In the genomic region with DNA sequence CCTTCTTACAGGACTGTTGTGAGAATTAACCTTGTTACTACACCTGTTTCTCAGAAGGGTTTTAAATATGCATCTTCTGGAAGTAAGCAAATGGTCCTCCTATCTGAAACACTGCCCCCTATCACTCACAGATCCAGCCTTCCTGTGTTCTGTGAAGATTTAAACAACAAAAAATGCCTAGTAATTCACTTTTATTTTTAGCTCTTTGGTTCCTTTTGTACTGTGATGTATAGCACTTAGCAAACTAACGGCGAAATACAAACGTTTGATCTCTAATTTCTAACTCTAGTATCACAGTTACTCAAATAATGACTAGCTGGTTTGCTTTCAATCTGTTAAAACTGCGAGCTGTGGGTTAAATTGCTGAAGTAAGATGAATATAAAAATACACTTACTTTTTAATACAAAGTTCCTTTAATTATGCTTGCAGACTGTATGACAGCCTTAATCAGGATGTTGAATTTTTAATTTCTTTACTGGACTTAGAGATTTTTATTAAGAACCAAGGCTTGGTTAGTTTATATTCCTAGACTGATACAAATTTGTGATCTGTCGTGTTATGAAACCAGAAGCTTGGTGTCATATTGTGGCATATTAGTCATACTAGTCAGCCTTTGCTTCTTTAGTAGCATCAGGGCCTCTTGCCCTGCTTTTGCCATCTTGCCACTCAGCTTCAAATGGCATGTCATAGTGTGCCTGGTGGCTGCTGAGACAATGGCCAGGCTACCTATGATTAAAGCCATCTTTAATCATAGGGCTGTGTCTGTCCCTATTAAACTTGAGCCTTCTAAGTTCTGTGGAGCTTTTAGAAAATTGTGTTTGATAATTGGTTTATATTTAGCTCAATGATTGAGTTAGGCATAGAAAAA, we compare ENCODE assay signal across 8 cellular contexts. TPM values are rescaled to one million over a fixed set of nuclear protein-coding genes. Genes with fewer than 3 reads are reported as not detected.
DNase-seq lines count a peak whose midpoint lies in the region; ATAC-seq and TF ChIP-seq lines count a peak whose summit lies in the region.

No MANE protein-coding gene starts in this region.

- peak; percentile 71 for TF ChIP-seq CTCF in Loucy (conservative IDR thresholded peaks at IDR 0.05; ENCODE audit: low read length)

- H3K9me3 Mint-ChIP-seq in CD4-positive, alpha-beta memory T cell, result no peaks in the 10 kb centered on the region
- no peaks in the 10 kb centered on the region for H3K9me3 Mint-ChIP-seq in activated naive CD8-positive, alpha-beta T cell treated with anti-CD3 and anti-CD28 coated beads, Interleukin-2, amount 10 ng/mL, durations not matched to agents 7 days and 5 days

- H2AFZ ChIP-seq in Loucy (ENCODE audit: low read length) (no peak overlapping the region), mesenchymal stem cell (ENCODE audit: low read depth, low read length) (no peak overlapping the region)

- intact Hi-C loops in CD4-positive, alpha-beta memory T cell (cut with micrococcal nuclease), result loop anchor here (1.0 kb wide), 1 partner anchor 8 kb away; no protein-coding TSS in a partner anchor

- peak overlapping the region in 6 of 8 donors; percentile 21 to 80 (median 56) for H3K4me3 Mint-ChIP-seq in CD4-positive, alpha-beta memory T cell
- peak overlapping the region; percentile 67 for H3K4me3 Mint-ChIP-seq in activated naive CD8-positive, alpha-beta T cell treated with anti-CD3 and anti-CD28 coated beads, Interleukin-2, amount 10 ng/mL, durations not matched to agents 7 days and 5 days

- no peak overlapping the region for H2BK120ac ChIP-seq in mesenchymal stem cell (ENCODE audit: low read depth, low read length)

- H2BK12ac ChIP-seq in mesenchymal stem cell (ENCODE audit: low read length in 2 of 2), result no peak overlapping the region

- H3K14ac ChIP-seq in mesenchymal stem cell (ENCODE audit: low read length in 2 of 2), result no peak overlapping the region

- H3K18ac ChIP-seq in mesenchymal stem cell (ENCODE audit: low read depth in 1 of 2, low read length in 2 of 2), result no peak overlapping the region

- H3K36me3 Mint-ChIP-seq in CD4-positive, alpha-beta memory T cell, result peaks cover 21 to 48% of the 10 kb centered on the region in 2 donors
- H3K36me3 Mint-ChIP-seq in activated naive CD8-positive, alpha-beta T cell treated with anti-CD3 and anti-CD28 coated beads, Interleukin-2, amount 10 ng/mL, durations not matched to agents 7 days and 5 days, result peaks cover 18% of the 10 kb centered on the region

- no peak overlapping the region for H3K4me3 ChIP-seq in CD4-positive, alpha-beta memory T cell (ENCODE audit: low read length in 2 of 2)
- H3K4me3 ChIP-seq in Loucy (ENCODE audit: low read length, poor library complexity, severe bottlenecking) (peak overlapping the region; percentile 28), mesenchymal stem cell (ENCODE audit: insufficient read depth in 1 of 2, low read depth in 1 of 2, low read length in 2 of 2) (no peak overlapping the region)

- H3K27me3 Mint-ChIP-seq in CD4-positive, alpha-beta memory T cell, result no peaks in the 10 kb centered on the region
- H3K27me3 Mint-ChIP-seq in activated naive CD8-positive, alpha-beta T cell treated with anti-CD3 and anti-CD28 coated beads, Interleukin-2, amount 10 ng/mL, durations not matched to agents 7 days and 5 days, result no peaks in the 10 kb centered on the region

- WGBS in mesenchymal stem cell, result 91% methylated on average over 4 of the region's 5 CpGs

- H3K27me3 ChIP-seq in CD4-positive, alpha-beta memory T cell (ENCODE audit: insufficient read depth, low read length), result no peaks in the 10 kb centered on the region
- H3K27me3 ChIP-seq in Loucy (ENCODE audit: insufficient read depth, low read length, poor library complexity, severe bottlenecking) (no peaks in the 10 kb centered on the region), mesenchymal stem cell (ENCODE audit: control insufficient read depth in 1 of 2, insufficient read depth in 1 of 2, low read length in 2 of 2) (no peaks in the 10 kb centered on the region)

- no peaks in the 10 kb centered on the region for H3K79me1 ChIP-seq in mesenchymal stem cell (replicated peaks; ENCODE audit: low read length, poor library complexity, severe bottlenecking)

- H2AK5ac ChIP-seq in mesenchymal stem cell (ENCODE audit: low read length, severe bottlenecking), result no peak overlapping the region

- peaks cover 50% of the 10 kb centered on the region for H4K20me1 ChIP-seq in Loucy (ENCODE audit: insufficient read depth, low read length, poor library complexity, severe bottlenecking)

- peak overlapping the region; percentile 30 to 79 (median 57) for H3K27ac Mint-ChIP-seq in CD4-positive, alpha-beta memory T cell
- peak overlapping the region; percentile 83 for H3K27ac Mint-ChIP-seq in activated naive CD8-positive, alpha-beta T cell treated with anti-CD3 and anti-CD28 coated beads, Interleukin-2, amount 10 ng/mL, durations not matched to agents 7 days and 5 days

- H3K4me1 ChIP-seq in CD4-positive, alpha-beta memory T cell (ENCODE audit: insufficient read depth, low read length), result peaks cover 67% of the 10 kb centered on the region
- H3K4me1 ChIP-seq in Loucy (ENCODE audit: insufficient read depth, low read length, poor library complexity, severe bottlenecking) (peaks cover 25% of the 10 kb centered on the region), mesenchymal stem cell (ENCODE audit: control insufficient read depth, insufficient read depth, low read depth, low read length) (peaks cover 3% of the 10 kb centered on the region)

- ATAC-seq in GM19452 (IDR thresholded peaks at IDR 0.05; ENCODE audit: unreplicated experiment) (peak; percentile 78), HG02973 (IDR thresholded peaks at IDR 0.05; ENCODE audit: unreplicated experiment) (no peak), HG03571 (IDR thresholded peaks at IDR 0.05; ENCODE audit: unreplicated experiment) (no peak)
- ATAC-seq in activated naive CD8-positive, alpha-beta T cell treated with anti-CD3 and anti-CD28 coated beads, Interleukin-2, amount 10 ng/mL, durations not matched to agents 7 days and 5 days (ENCODE audit: low read depth), result peak; percentile 81

- no peak overlapping the region for H4K91ac ChIP-seq in mesenchymal stem cell (ENCODE audit: low read length)

- H3K23ac ChIP-seq in mesenchymal stem cell (ENCODE audit: low read length in 2 of 2), result no peak overlapping the region

- CTCF ChIA-PET in CD4-positive, alpha-beta memory T cell (lab: Charles Lee; ENCODE audit: partially characterized antibody), result interaction anchor here (0.7 to 2.8 kb wide), 22 partner anchors 9 to 256 kb away, joined by 3 to 19 read pairs (median 5); a partner anchor contains a TSS

- H3F3A ChIP-seq in Loucy (ENCODE audit: low read depth), result no peaks in the 10 kb centered on the region

- peaks cover 46 to 78% (median 59%) of the 10 kb centered on the region in 4 donors for H3K4me1 Mint-ChIP-seq in CD4-positive, alpha-beta memory T cell
- peaks cover 33% of the 10 kb centered on the region for H3K4me1 Mint-ChIP-seq in activated naive CD8-positive, alpha-beta T cell treated with anti-CD3 and anti-CD28 coated beads, Interleukin-2, amount 10 ng/mL, durations not matched to agents 7 days and 5 days

- H3K4ac ChIP-seq in mesenchymal stem cell (ENCODE audit: low read depth in 1 of 2, low read length in 2 of 2), result no peak overlapping the region

- H3K9ac ChIP-seq in Loucy (ENCODE audit: low read depth, low read length, poor library complexity, severe bottlenecking) (no peak overlapping the region), mesenchymal stem cell (ENCODE audit: low read length) (peak overlapping the region; percentile 52)

- peaks cover 79% of the 10 kb centered on the region for H3K79me2 ChIP-seq in Loucy (ENCODE audit: insufficient read depth, low read length)

- H3K4me2 ChIP-seq in Loucy (ENCODE audit: low read depth, low read length, poor library complexity, severe bottlenecking) (peak overlapping the region; percentile 51), mesenchymal stem cell (ENCODE audit: low read length, poor library complexity, severe bottlenecking) (no peak overlapping the region)

- peak overlapping the region; percentile 23 for H3K27ac ChIP-seq in CD4-positive, alpha-beta memory T cell (ENCODE audit: low read depth, low read length)
- H3K27ac ChIP-seq in mesenchymal stem cell (ENCODE audit: low read length, poor library complexity, severe bottlenecking), result no peak overlapping the region

- no peaks in the 10 kb centered on the region for H3K9me3 ChIP-seq in CD4-positive, alpha-beta memory T cell (ENCODE audit: control insufficient read depth in 1 of 2, low read length in 2 of 2)
- H3K9me3 ChIP-seq in Loucy (ENCODE audit: insufficient read depth, low read depth, low read length), result no peaks in the 10 kb centered on the region
- H3K9me3 ChIP-seq in mesenchymal stem cell (ENCODE audit: control insufficient read depth, low read length), result no peaks in the 10 kb centered on the region

- no peak overlapping the region for H4K8ac ChIP-seq in mesenchymal stem cell (ENCODE audit: low read length)

- POLR2A ChIA-PET in CD4-positive, alpha-beta memory T cell (lab: Charles Lee; ENCODE audit: partially characterized antibody), result interaction anchor here (0.6 to 3.7 kb wide), 11 partner anchors 9 to 285 kb away, joined by 3 to 39 read pairs (median 3); a partner anchor contains a TSS
- POLR2A ChIA-PET in activated naive CD8-positive, alpha-beta T cell treated with anti-CD3 and anti-CD28 coated beads, Interleukin-2, amount 10 ng/mL, durations not matched to agents 7 days and 5 days (lab: Charles Lee), result interaction anchor here (0.8 to 3.9 kb wide), 7 partner anchors 9 to 258 kb away, joined by 3 to 37 read pairs (median 4); a partner anchor contains a TSS

- peak in 3 of 5 donors; percentile 19 to 54 (median 29) for DNase-seq in CD4-positive, alpha-beta memory T cell
- DNase-seq in activated naive CD8-positive, alpha-beta T cell treated with anti-CD3 and anti-CD28 coated beads, Interleukin-2, amount 10 ng/mL, durations not matched to agents 7 days and 5 days, result no peak
- DNase-seq in mesenchymal stem cell, result peak; percentile 71
- DNase-seq in HK-2 (ENCODE audit: unreplicated experiment), result no peak

- H3K36me3 ChIP-seq in CD4-positive, alpha-beta memory T cell (ENCODE audit: insufficient read depth, low read length), result peaks cover 10% of the 10 kb centered on the region
- peaks cover 11% of the 10 kb centered on the region; the same call in 1 of the 2 replicates for H3K36me3 ChIP-seq in Loucy (ENCODE audit: insufficient read depth, low read length)
- peaks cover 6 to 32% of the 10 kb centered on the region in 2 experiments for H3K36me3 ChIP-seq in mesenchymal stem cell (ENCODE audit: control insufficient read depth in 1 of 2, insufficient read depth in 2 of 2, low read depth in 1 of 2, low read length in 2 of 2)

- no peak overlapping the region for H2BK15ac ChIP-seq in mesenchymal stem cell (ENCODE audit: low read depth, poor library complexity, severe bottlenecking)

- H2BK5ac ChIP-seq in mesenchymal stem cell (ENCODE audit: low read depth, low read length, poor library complexity, severe bottlenecking), result no peak overlapping the region

- no peaks in the 10 kb centered on the region for H3K9me2 ChIP-seq in Loucy (replicated peaks; ENCODE audit: low read depth, low read length)

RNA-seq across cellular contexts. Expression of a gene that starts 9.2 kb away (rescaled TPM):
- 10 to 100 TPM; 65.0 to 76.8 TPM for total RNA-seq in CD4-positive, alpha-beta memory T cell
- 10 to 100 TPM; 20.4 to 31.0 TPM for polyA plus RNA-seq in CD4-positive, alpha-beta memory T cell
- 10 to 100 TPM; 63.6 to 69.0 TPM for total RNA-seq in activated naive CD8-positive, alpha-beta T cell treated with anti-CD3 and anti-CD28 coated beads, Interleukin-2, amount 10 ng/mL, durations not matched to agents 7 days and 5 days
- polyA plus RNA-seq in mesenchymal stem cell (2013, experiment 1 of 2), result 46.4 TPM
- 48.4 TPM for polyA plus RNA-seq in mesenchymal stem cell (2013, experiment 2 of 2)

Comparison
In these comparisons a context has a peak if more than half of its experiments do, and no peak if none do; other contexts are left out.
1. DNase-seq: peak in CD4-positive, alpha-beta memory T cell (3 of 5) and mesenchymal stem cell (single experiment); none in activated naive CD8-positive, alpha-beta T cell treated with anti-CD3 and anti-CD28 coated beads, Interleukin-2, amount 10 ng/mL, durations not matched to agents 7 days and 5 days (single experiment) and HK-2 (single experiment).
2. ATAC-seq: peak in GM19452 (single experiment) and activated naive CD8-positive, alpha-beta T cell treated with anti-CD3 and anti-CD28 coated beads, Interleukin-2, amount 10 ng/mL, durations not matched to agents 7 days and 5 days (single experiment); none in HG02973 (single experiment) and HG03571 (single experiment).